25 cellular contexts compared by ENCODE assay signal in the genomic region with DNA sequence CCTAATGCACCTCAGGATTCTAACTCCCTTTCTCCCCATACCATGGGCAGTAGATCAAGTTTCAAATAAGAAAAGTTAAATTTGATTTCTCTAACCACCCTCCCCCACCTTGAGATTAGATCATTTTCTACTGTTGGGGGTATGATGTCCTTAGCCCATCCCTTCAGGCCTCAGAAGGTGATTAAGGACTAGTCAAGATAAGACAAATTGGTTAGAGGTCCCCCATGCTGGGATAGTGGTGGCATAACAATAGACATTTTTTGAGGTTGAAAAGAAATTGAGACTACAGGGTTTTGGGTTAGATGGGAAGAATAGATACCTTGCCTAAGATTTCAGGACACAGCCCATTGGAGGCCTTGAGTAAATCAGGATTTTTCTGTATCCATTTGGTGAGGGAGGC. TPM values are rescaled to one million over a fixed set of nuclear protein-coding genes. Genes with fewer than 3 reads are reported as not detected.
DNase-seq lines count a peak whose midpoint lies in the region; TF ChIP-seq lines count a peak whose summit lies in the region.
"Had no signal": no experiment of that assay in that cellular context is flagged by ENCODE, and none has a peak within 500 bp of the region (broad histone marks: within the 10 kb centered on the region; RNA-seq: fewer than 3 reads in every experiment).

No MANE protein-coding gene starts in this region.

- H3K4me3 ChIP-seq in endodermal cell (ENCODE audit: low read length) (peak overlapping the region; percentile 24), trophoblast cell (ENCODE audit: low read depth, low read length) (no peak overlapping the region), esophagus squamous epithelium (no peak overlapping the region)
- H3K4me3 ChIP-seq: GM23248 had no signal

- intact Hi-C loops in esophagus squamous epithelium (cut with DNase I), result no loop called here

- H3K36me3 Mint-ChIP-seq in activated T-cell treated with anti-CD3 and anti-CD28 coated beads, Interleukin-2, amount 50 U/mL, for 24 hours (ENCODE audit: low read depth), result peaks cover 59% of the 10 kb centered on the region
- H3K36me3 Mint-ChIP-seq in IgD-negative memory B cell (no peaks in the 10 kb centered on the region), endodermal cell (ENCODE audit: low read depth) (peaks cover 29% of the 10 kb centered on the region), type B pancreatic cell (peaks cover 29% of the 10 kb centered on the region)

- no peak overlapping the region for H3K4me2 ChIP-seq in trophoblast cell (ENCODE audit: low read length)

- no peak overlapping the region for H3K4me3 Mint-ChIP-seq in activated T-cell treated with anti-CD3 and anti-CD28 coated beads, Interleukin-2, amount 50 U/mL, for 24 hours
- no peak overlapping the region for H3K4me3 Mint-ChIP-seq in IgD-negative memory B cell
- peak overlapping the region; percentile 5 for H3K4me3 Mint-ChIP-seq in endodermal cell
- no peak overlapping the region for H3K4me3 Mint-ChIP-seq in type B pancreatic cell
- H3K4me3 Mint-ChIP-seq: H9, HFFc6 had no signal

- H4K8ac ChIP-seq in trophoblast cell (ENCODE audit: low read depth, low read length), result no peak overlapping the region

- no peak overlapping the region for H2BK120ac ChIP-seq in trophoblast cell (ENCODE audit: insufficient read depth, low read length, poor library complexity)

- no peaks in the 10 kb centered on the region for H3K27me3 Mint-ChIP-seq in activated T-cell treated with anti-CD3 and anti-CD28 coated beads, Interleukin-2, amount 50 U/mL, for 24 hours
- H3K27me3 Mint-ChIP-seq in IgD-negative memory B cell (no peaks in the 10 kb centered on the region), endodermal cell (ENCODE audit: insufficient read depth) (no peaks in the 10 kb centered on the region), type B pancreatic cell (no peaks in the 10 kb centered on the region)

- H3K23ac ChIP-seq in trophoblast cell (ENCODE audit: low read length), result no peak overlapping the region

- H4K91ac ChIP-seq in trophoblast cell (ENCODE audit: low read depth, low read length), result no peak overlapping the region

- H3K36me3 ChIP-seq in endodermal cell (ENCODE audit: control insufficient read depth, insufficient read depth, low read length), result peaks cover 38% of the 10 kb centered on the region
- H3K36me3 ChIP-seq in trophoblast cell (ENCODE audit: control insufficient read depth in 1 of 2, insufficient read depth in 2 of 2, low read length in 2 of 2), result peaks cover 2 to 14% of the 10 kb centered on the region in 2 experiments
- H3K36me3 ChIP-seq in esophagus squamous epithelium, result peaks cover 0 to 61% (median 11%) of the 10 kb centered on the region in 3 donors

- H3K9me3 ChIP-seq in endodermal cell (ENCODE audit: control insufficient read depth, low read length), result no peaks in the 10 kb centered on the region
- no peaks in the 10 kb centered on the region for H3K9me3 ChIP-seq in trophoblast cell (ENCODE audit: insufficient read depth, low read depth, low read length)
- no peaks in the 10 kb centered on the region for H3K9me3 ChIP-seq in esophagus squamous epithelium

- H3K4me1 Mint-ChIP-seq in activated T-cell treated with anti-CD3 and anti-CD28 coated beads, Interleukin-2, amount 50 U/mL, for 24 hours (ENCODE audit: low read depth), result peaks cover 21% of the 10 kb centered on the region
- peaks cover 7 to 12% (median 7%) of the 10 kb centered on the region in 3 donors for H3K4me1 Mint-ChIP-seq in IgD-negative memory B cell
- peaks cover 49% of the 10 kb centered on the region for H3K4me1 Mint-ChIP-seq in endodermal cell
- peaks cover 11% of the 10 kb centered on the region for H3K4me1 Mint-ChIP-seq in type B pancreatic cell (ENCODE audit: unreplicated experiment)

- H2BK12ac ChIP-seq in trophoblast cell (ENCODE audit: low read length), result no peak overlapping the region

- DNase-seq in activated T-cell treated with anti-CD3 and anti-CD28 coated beads, Interleukin-2, amount 50 U/mL, for 24 hours, result no peak
- DNase-seq in activated T-cell treated with anti-CD3 and anti-CD28 coated beads for 4 hours (no peak), endodermal cell (no peak), trophoblast cell (no peak), type B pancreatic cell (ENCODE audit: extremely low spot score, unreplicated experiment) (no peak), esophagus squamous epithelium (lab: John Stamatoyannopoulos, UW) (no peak), DMS79 (lab: John Stamatoyannopoulos, UW) (no peak)
- DNase-seq: GM23248; H9; HFFc6; KG1; NCI-H1092 treated with DMSO at 0.1 percent for 48 hours; NCI-H1436 treated with DMSO at 0.1 percent for 48 hours; NCI-H2029; NCI-H226; NCI-H510A treated with DMSO at 0.1 percent for 48 hours; NCI-H748 treated with DMSO at 0.1 percent for 48 hours; NK-92 treated with Interleukin-12 subunit alpha and Interleukin-12 subunit beta, amount 100 ng/mL, for 24 hours; SHP77 treated with DMSO at 0.1 percent for 48 hours had no signal

- H2BK5ac ChIP-seq in trophoblast cell (ENCODE audit: low read depth, low read length, poor library complexity), result no peak overlapping the region

- H3K4me1 ChIP-seq in endodermal cell (ENCODE audit: control insufficient read depth, insufficient read depth, low read length), result peaks cover 18% of the 10 kb centered on the region
- no peaks in the 10 kb centered on the region for H3K4me1 ChIP-seq in trophoblast cell (ENCODE audit: control insufficient read depth in 1 of 2, insufficient read depth in 2 of 2, low read length in 2 of 2)
- H3K4me1 ChIP-seq in esophagus squamous epithelium, result peaks cover 0 to 7% (median 5%) of the 10 kb centered on the region in 3 donors

- H3K9ac ChIP-seq in endodermal cell (ENCODE audit: extremely low read depth, low read length, poor library complexity, severe bottlenecking) (no peak overlapping the region), trophoblast cell (ENCODE audit: low read length) (peak overlapping the region; percentile 5)
- H3K9ac ChIP-seq: GM23248 had no signal

- no peak overlapping the region for H3K4ac ChIP-seq in trophoblast cell (ENCODE audit: low read depth, low read length)

- no peak overlapping the region for H4K12ac ChIP-seq in trophoblast cell (ENCODE audit: low read depth, low read length)

- H3K18ac ChIP-seq in trophoblast cell (ENCODE audit: low read length), result no peak overlapping the region

- H3K9me3 Mint-ChIP-seq in activated T-cell treated with anti-CD3 and anti-CD28 coated beads, Interleukin-2, amount 50 U/mL, for 24 hours, result no peaks in the 10 kb centered on the region
- H3K9me3 Mint-ChIP-seq in IgD-negative memory B cell (no peaks in the 10 kb centered on the region), endodermal cell (no peaks in the 10 kb centered on the region), type B pancreatic cell (no peaks in the 10 kb centered on the region)
- H3K9me3 Mint-ChIP-seq: H9, HFFc6 had no signal

- H3K27me3 ChIP-seq in endodermal cell (ENCODE audit: control insufficient read depth, insufficient read depth, low read length, poor library complexity, severe bottlenecking) (no peaks in the 10 kb centered on the region), trophoblast cell (ENCODE audit: insufficient read depth, low read length) (no peaks in the 10 kb centered on the region), esophagus squamous epithelium (no peaks in the 10 kb centered on the region)

- H3K27ac Mint-ChIP-seq in activated T-cell treated with anti-CD3 and anti-CD28 coated beads, Interleukin-2, amount 50 U/mL, for 24 hours, result peak overlapping the region; percentile 78
- peak overlapping the region in 2 of 3 donors; percentile 36 to 49 for H3K27ac Mint-ChIP-seq in IgD-negative memory B cell
- H3K27ac Mint-ChIP-seq in endodermal cell, result peak overlapping the region; percentile 56
- no peak overlapping the region for H3K27ac Mint-ChIP-seq in type B pancreatic cell
- H3K27ac Mint-ChIP-seq: HFFc6 had no signal

- no peak overlapping the region for H3K14ac ChIP-seq in trophoblast cell (ENCODE audit: low read length)

- H2AFZ ChIP-seq in trophoblast cell (ENCODE audit: insufficient read depth, low read length, poor library complexity), result no peak overlapping the region
- H2AFZ ChIP-seq: GM23248 had no signal

- no peak overlapping the region for H2AK5ac ChIP-seq in trophoblast cell (ENCODE audit: low read length)

- H3K27ac ChIP-seq in endodermal cell (ENCODE audit: low read depth, low read length) (no peak overlapping the region), trophoblast cell (ENCODE audit: low read depth, low read length) (no peak overlapping the region), esophagus squamous epithelium (no peak overlapping the region)
- H3K27ac ChIP-seq: GM23248, HL-60, RWPE1 had no signal

- no peaks in the 10 kb centered on the region for H3K79me1 ChIP-seq in trophoblast cell (ENCODE audit: low read length)

- H3K79me2 ChIP-seq in trophoblast cell (ENCODE audit: control insufficient read depth, insufficient read depth, low read length, poor library complexity), result no peaks in the 10 kb centered on the region

- TF ChIP-seq CTCF in endodermal cell (conservative IDR thresholded peaks at IDR 0.05) (no peak), type B pancreatic cell (conservative IDR thresholded peaks at IDR 0.05) (no peak), esophagus squamous epithelium (IDR thresholded peaks at IDR 0.05) (no peak)

- TF ChIP-seq POLR2A in esophagus squamous epithelium (IDR thresholded peaks at IDR 0.05), result no peak

RNA-seq across cellular contexts. Expression of a gene that starts 2.5 kb away (rescaled TPM):
- polyA plus RNA-seq in IgD-negative memory B cell, result not detected
- total RNA-seq in endodermal cell (1 to 10 TPM in 1 of 2 donors, under 1 TPM in 1; 0.86 to 1.2 TPM), type B pancreatic cell (ENCODE audit: low replicate concordance) (0.76 and 13.5 TPM in 2 replicates), esophagus squamous epithelium (not detected)
- 0.32 TPM for polyA plus RNA-seq in endodermal cell (2013, experiment 1 of 2)
- polyA plus RNA-seq in endodermal cell (2013, experiment 2 of 2), result not detected
- polyA plus RNA-seq in trophoblast cell (2013), result 0.07 TPM in 1 of 2 replicates, not detected in the other
- total RNA-seq: G401, GM23248, H9, HepG2, HFFc6, HT-29 had no signal
- polyA plus RNA-seq: GM23248, HepG2 had no signal

RNA-seq across cellular contexts. Expression of a gene that starts 51.0 kb away (rescaled TPM):
- polyA plus RNA-seq in IgD-negative memory B cell, result 173 TPM
- total RNA-seq in endodermal cell (100 to 1,000 TPM; 270 to 296 TPM), type B pancreatic cell (ENCODE audit: low replicate concordance) (206 and 235 TPM in 2 replicates), esophagus squamous epithelium (100 to 1,000 TPM in 2 of 4 donors, 10 to 100 TPM in 2; 32.2 to 138 (median 70.1) TPM)
- polyA plus RNA-seq in endodermal cell (2013, experiment 1 of 2), result 206 TPM
- polyA plus RNA-seq in endodermal cell (2013, experiment 2 of 2), result 181 TPM
- polyA plus RNA-seq in trophoblast cell (2013), result 124 and 129 TPM in 2 replicates

RNA-seq across cellular contexts. Expression of a gene that starts 55.4 kb away (rescaled TPM):
- polyA plus RNA-seq in IgD-negative memory B cell, result not detected
- total RNA-seq in endodermal cell, result 1 to 10 TPM; 1.7 to 3.3 TPM
- 20.3 TPM for polyA plus RNA-seq in endodermal cell (2013, experiment 1 of 2)
- 18.3 TPM for polyA plus RNA-seq in endodermal cell (2013, experiment 2 of 2)
- polyA plus RNA-seq in trophoblast cell (2013), result 1.5 and 1.6 TPM in 2 replicates
- 0.76 and 3.6 TPM in 2 replicates for total RNA-seq in type B pancreatic cell (ENCODE audit: low replicate concordance)
- 1 to 10 TPM in 2 of 4 donors, under 1 TPM in 2; 0.75 to 1.4 (median 1.1) TPM for total RNA-seq in esophagus squamous epithelium
- total RNA-seq: G401 had no signal
- polyA plus RNA-seq: GM23248 had no signal
